Comparison of ENCODE assay signal across 25 cellular contexts in genomic region chr10:110897184-110897583, GRCh38. TPM values are rescaled to one million over a fixed set of nuclear protein-coding genes. Genes with fewer than 3 reads are reported as not detected.
A peak's percentile ranks its signal among the peaks of the same experiment; 100 is the strongest.
DNase-seq lines count a peak whose midpoint lies in the region; ATAC-seq and TF ChIP-seq lines count a peak whose summit lies in the region.
"Had no signal": no experiment of that assay in that cellular context is flagged by ENCODE, and none has a peak within 500 bp of the region (broad histone marks: within the 10 kb centered on the region; RNA-seq: fewer than 3 reads in every experiment).

No MANE protein-coding gene starts in this region.

- no peak for TF ChIP-seq EP300 in transverse colon (IDR thresholded peaks at IDR 0.05; ENCODE audit: low read depth)

- H3K9me3 ChIP-seq in liver (ENCODE audit: control insufficient read depth in 4 of 4, low read length in 3 of 4) (no peaks in the 10 kb centered on the region), transverse colon (no peaks in the 10 kb centered on the region)
- H3K9me3 ChIP-seq: ascending aorta, SJSA1, spleen, thoracic aorta, vagina had no signal

- peaks cover 54% of the 10 kb centered on the region for H3K4me1 Mint-ChIP-seq in activated naive CD4-positive, alpha-beta T cell treated with anti-CD3 and anti-CD28 coated beads, Interleukin-2, amount 50 U/mL, for 24 hours
- H3K4me1 Mint-ChIP-seq: mesothelial cell of epicardium had no signal

- WGBS in liver: 82% methylated on average over 1 of the region's 1 CpG
- 69 to 86% methylated on average over 1 of the region's 1 CpG for WGBS in transverse colon (ENCODE audit: low coverage in 1 of 2), 2 donors

- H3K4me3 Mint-ChIP-seq in activated naive CD4-positive, alpha-beta T cell treated with anti-CD3 and anti-CD28 coated beads, Interleukin-2, amount 50 U/mL, for 24 hours: no peak overlapping the region
- H3K4me3 Mint-ChIP-seq: activated naive CD4-positive, alpha-beta T cell treated with anti-CD3 and anti-CD28 coated beads, Interleukin-2, amount 10 ng/mL, durations not matched to agents 7 days and 5 days; mesothelial cell of epicardium; natural killer cell had no signal

- intact Hi-C loops in transverse colon (cut with DNase I; ENCODE audit: low total_unique reads): no loop called here

- TF ChIP-seq CTCF in liver (IDR thresholded peaks at IDR 0.05; ENCODE audit: low read depth, low read length, missing input control) (no peak), transverse colon (IDR thresholded peaks at IDR 0.05) (no peak)

- H3K27me3 Mint-ChIP-seq in activated naive CD4-positive, alpha-beta T cell treated with anti-CD3 and anti-CD28 coated beads, Interleukin-2, amount 50 U/mL, for 24 hours: no peaks in the 10 kb centered on the region
- H3K27me3 Mint-ChIP-seq: activated naive CD4-positive, alpha-beta T cell treated with anti-CD3 and anti-CD28 coated beads, Interleukin-2, amount 10 ng/mL, durations not matched to agents 7 days and 5 days had no signal

- H3K4me3 ChIP-seq in liver (ENCODE audit: low read depth in 1 of 3, low read length in 3 of 3): no peak overlapping the region
- no peak overlapping the region for H3K4me3 ChIP-seq in transverse colon
- H3K4me3 ChIP-seq: ascending aorta, SJSA1, spleen, thoracic aorta, vagina had no signal

- no peak overlapping the region for H3K9ac ChIP-seq in liver (ENCODE audit: low read depth in 1 of 2, low read length in 2 of 2)

- in situ Hi-C loops in SK-MEL-5 (cut with HindIII; ENCODE audit: low pct_unique_long_range_greater_than_20kb, low sequenced_read_pairs): no loop called here
- in situ Hi-C loops in transverse colon (cut with MboI; ENCODE audit: low pct_ligation_motif_present in 1 of 4, low pct_unique_long_range_greater_than_20kb in 1 of 4, low sequenced_read_pairs in 3 of 4): loop anchor here in 3 of 4 donors (10.0 to 25.0 kb wide), 4 partner anchors 92 to 585 kb away; partner anchors contain the start of gene SMNDC1 (in 1 of the 3)

- TF ChIP-seq RAD21 in liver (IDR thresholded peaks at IDR 0.05): peak; percentile 26 to 51

- DNase-seq in activated naive CD4-positive, alpha-beta T cell treated with anti-CD3 and anti-CD28 coated beads, Interleukin-2, amount 50 U/mL, for 72 hours (ENCODE audit: low spot score in 2 of 2): no peak
- DNase-seq in SK-MEL-5 (ENCODE audit: low read depth, low spot score): peak; percentile 7
- DNase-seq in transverse colon: no peak
- DNase-seq in effector CD8-positive, alpha-beta T cell (lab: John Stamatoyannopoulos, UW): no peak
- DNase-seq: activated CD4-positive, CD25-positive, alpha-beta regulatory T cell; activated naive CD4-positive, alpha-beta T cell treated with anti-CD3 and anti-CD28 coated beads, Interleukin-2, amount 10 ng/mL, durations not matched to agents 7 days and 5 days; central memory CD4-positive, alpha-beta T cell; dermis blood vessel endothelial cell; DMS53; natural killer cell; NCI-H1417; NCI-H446; RPMI8226; spleen; stimulated activated CD4-positive, alpha-beta T cell treated with anti-CD3 and anti-CD28 coated beads, Interleukin-4, amount 100 ng/mL, for 1 hour; T-helper 1 cell had no signal

- H3K27ac Mint-ChIP-seq in activated naive CD4-positive, alpha-beta T cell treated with anti-CD3 and anti-CD28 coated beads, Interleukin-2, amount 50 U/mL, for 24 hours: peak overlapping the region; percentile 62
- no peak overlapping the region for H3K27ac Mint-ChIP-seq in activated naive CD4-positive, alpha-beta T cell treated with anti-CD3 and anti-CD28 coated beads, Interleukin-2, amount 50 U/mL, for 72 hours
- H3K27ac Mint-ChIP-seq: activated naive CD4-positive, alpha-beta T cell treated with anti-CD3 and anti-CD28 coated beads, Interleukin-2, amount 10 ng/mL, durations not matched to agents 7 days and 5 days; mesothelial cell of epicardium had no signal

- H3K27me3 ChIP-seq in liver (ENCODE audit: control insufficient read depth in 4 of 4, insufficient read depth in 4 of 4, low read length in 3 of 4) (no peaks in the 10 kb centered on the region), transverse colon (no peaks in the 10 kb centered on the region)
- H3K27me3 ChIP-seq: ascending aorta, SJSA1, spleen, vagina had no signal

- TF ChIP-seq POLR2A in transverse colon (IDR thresholded peaks at IDR 0.05): no peak

- ATAC-seq in activated naive CD4-positive, alpha-beta T cell treated with anti-CD3 and anti-CD28 coated beads, Interleukin-2, amount 50 U/mL, for 72 hours: no peak
- ATAC-seq in HG02840 (IDR thresholded peaks at IDR 0.05; ENCODE audit: low FRiP score, unreplicated experiment): no peak
- ATAC-seq in GM19035 (IDR thresholded peaks at IDR 0.05; ENCODE audit: unreplicated experiment): no peak
- ATAC-seq: natural killer cell had no signal

- no peaks in the 10 kb centered on the region for H3K9me3 Mint-ChIP-seq in activated naive CD4-positive, alpha-beta T cell treated with anti-CD3 and anti-CD28 coated beads, Interleukin-2, amount 50 U/mL, for 24 hours
- H3K9me3 Mint-ChIP-seq in activated naive CD4-positive, alpha-beta T cell treated with anti-CD3 and anti-CD28 coated beads, Interleukin-2, amount 50 U/mL, for 72 hours: no peaks in the 10 kb centered on the region
- H3K9me3 Mint-ChIP-seq: activated naive CD4-positive, alpha-beta T cell treated with anti-CD3 and anti-CD28 coated beads, Interleukin-2, amount 10 ng/mL, durations not matched to agents 7 days and 5 days; mesothelial cell of epicardium; natural killer cell had no signal

- peaks cover 15% of the 10 kb centered on the region for H3K36me3 Mint-ChIP-seq in activated naive CD4-positive, alpha-beta T cell treated with anti-CD3 and anti-CD28 coated beads, Interleukin-2, amount 50 U/mL, for 24 hours
- H3K36me3 Mint-ChIP-seq in activated naive CD4-positive, alpha-beta T cell treated with anti-CD3 and anti-CD28 coated beads, Interleukin-2, amount 50 U/mL, for 72 hours: peaks cover 5 to 14% of the 10 kb centered on the region in 2 donors

- H3K4me1 ChIP-seq in liver (ENCODE audit: control insufficient read depth in 4 of 4, insufficient read depth in 4 of 4, low read length in 3 of 4) (peaks cover 3 to 12% (median 6%) of the 10 kb centered on the region in 4 donors), transverse colon (peaks cover 4 to 46% (median 11%) of the 10 kb centered on the region in 4 donors)
- H3K4me1 ChIP-seq: ascending aorta had no signal

- H3K27ac ChIP-seq in liver (ENCODE audit: low read depth in 1 of 2, low read length in 2 of 2) (peak overlapping the region in 1 of 2 donors; percentile 31), transverse colon (peak overlapping the region in 3 of 4 donors; percentile 4 to 27 (median 13))
- H3K27ac ChIP-seq: ascending aorta, SJSA1, spleen, thoracic aorta, vagina had no signal

- peaks cover 0 to 34% (median 11%) of the 10 kb centered on the region in 4 donors for H3K36me3 ChIP-seq in liver (ENCODE audit: control insufficient read depth in 4 of 4, insufficient read depth in 3 of 4, low read depth in 1 of 4, low read length in 3 of 4)
- H3K36me3 ChIP-seq in transverse colon: peaks cover 0 to 82% (median 27%) of the 10 kb centered on the region in 4 donors

TF ChIP-seq in liver, 16 proteins besides CTCF, POLR2A, EP300 and RAD21 (continues in another document):
- peak; percentile 58 for TF ChIP-seq HNF4G (IDR thresholded peaks at IDR 0.05)
- TF ChIP-seq REST (IDR thresholded peaks at IDR 0.05): no peak

RNA-seq across cellular contexts. Expression of gene BBIP1, which starts 21.8 kb away (rescaled TPM):
- 10 to 100 TPM; 32.1 to 51.8 TPM for total RNA-seq in activated naive CD4-positive, alpha-beta T cell treated with anti-CD3 and anti-CD28 coated beads, Interleukin-2, amount 50 U/mL, for 72 hours
- total RNA-seq in SK-MEL-5 (2014; rRNA removed; shearing (Covaris generic)): 23.5 and 34.9 TPM in 2 replicates
- polyA plus RNA-seq in SK-MEL-5 (2015; cell fraction: cytosol; rRNA removed): 8.6 and 12.7 TPM in 2 replicates
- polyA plus RNA-seq in SK-MEL-5 (2015; cell fraction: nucleus; rRNA removed): 18.4 and 22.9 TPM in 2 replicates
- total RNA-seq in liver (10 to 100 TPM; 10.4 to 11.0 TPM), transverse colon (10 to 100 TPM in 3 of 4 donors, 1 to 10 TPM in 1; 9.6 to 44.9 (median 18.1) TPM)
- polyA plus RNA-seq in liver: 10 to 100 TPM; 11.3 to 15.8 TPM

RNA-seq across cellular contexts. Expression of gene SHOC2, which starts 22.2 kb away (rescaled TPM):
- 10 to 100 TPM; 33.7 to 35.9 TPM for total RNA-seq in activated naive CD4-positive, alpha-beta T cell treated with anti-CD3 and anti-CD28 coated beads, Interleukin-2, amount 50 U/mL, for 72 hours
- 17.5 and 20.3 TPM in 2 replicates for total RNA-seq in SK-MEL-5 (2014; rRNA removed; shearing (Covaris generic))
- 10.3 and 10.6 TPM in 2 replicates for polyA plus RNA-seq in SK-MEL-5 (2015; cell fraction: cytosol; rRNA removed)
- polyA plus RNA-seq in SK-MEL-5 (2015; cell fraction: nucleus; rRNA removed): 7.1 TPM in 2 replicates
- total RNA-seq in liver: 10 to 100 TPM; 23.2 to 33.7 TPM
- 10 to 100 TPM in 1 of 2 donors, 1 to 10 TPM in 1; 7.8 to 12.7 TPM for polyA plus RNA-seq in liver
- total RNA-seq in transverse colon: 100 to 1,000 TPM in 1 of 4 donors, 10 to 100 TPM in 3; 57.3 to 125 (median 73.4) TPM

RNA-seq across cellular contexts. Expression of gene PDCD4, which starts 25.5 kb away (rescaled TPM):
- total RNA-seq in activated naive CD4-positive, alpha-beta T cell treated with anti-CD3 and anti-CD28 coated beads, Interleukin-2, amount 50 U/mL, for 72 hours: 100 to 1,000 TPM in 1 of 2 donors, 10 to 100 TPM in 1; 94.9 to 159 TPM
- 22.3 and 29.3 TPM in 2 replicates for total RNA-seq in SK-MEL-5 (2014; rRNA removed; shearing (Covaris generic))
- 49.2 and 53.4 TPM in 2 replicates for polyA plus RNA-seq in SK-MEL-5 (2015; cell fraction: cytosol; rRNA removed)
- 27.7 and 42.3 TPM in 2 replicates for polyA plus RNA-seq in SK-MEL-5 (2015; cell fraction: nucleus; rRNA removed)
- total RNA-seq in liver (10 to 100 TPM; 25.9 to 94.4 TPM), transverse colon (100 to 1,000 TPM in 3 of 4 donors, 10 to 100 TPM in 1; 98.3 to 724 (median 511) TPM)
- 10 to 100 TPM; 14.7 to 24.3 TPM for polyA plus RNA-seq in liver
